9 cellular contexts compared by ENCODE assay signal in the genomic region with DNA sequence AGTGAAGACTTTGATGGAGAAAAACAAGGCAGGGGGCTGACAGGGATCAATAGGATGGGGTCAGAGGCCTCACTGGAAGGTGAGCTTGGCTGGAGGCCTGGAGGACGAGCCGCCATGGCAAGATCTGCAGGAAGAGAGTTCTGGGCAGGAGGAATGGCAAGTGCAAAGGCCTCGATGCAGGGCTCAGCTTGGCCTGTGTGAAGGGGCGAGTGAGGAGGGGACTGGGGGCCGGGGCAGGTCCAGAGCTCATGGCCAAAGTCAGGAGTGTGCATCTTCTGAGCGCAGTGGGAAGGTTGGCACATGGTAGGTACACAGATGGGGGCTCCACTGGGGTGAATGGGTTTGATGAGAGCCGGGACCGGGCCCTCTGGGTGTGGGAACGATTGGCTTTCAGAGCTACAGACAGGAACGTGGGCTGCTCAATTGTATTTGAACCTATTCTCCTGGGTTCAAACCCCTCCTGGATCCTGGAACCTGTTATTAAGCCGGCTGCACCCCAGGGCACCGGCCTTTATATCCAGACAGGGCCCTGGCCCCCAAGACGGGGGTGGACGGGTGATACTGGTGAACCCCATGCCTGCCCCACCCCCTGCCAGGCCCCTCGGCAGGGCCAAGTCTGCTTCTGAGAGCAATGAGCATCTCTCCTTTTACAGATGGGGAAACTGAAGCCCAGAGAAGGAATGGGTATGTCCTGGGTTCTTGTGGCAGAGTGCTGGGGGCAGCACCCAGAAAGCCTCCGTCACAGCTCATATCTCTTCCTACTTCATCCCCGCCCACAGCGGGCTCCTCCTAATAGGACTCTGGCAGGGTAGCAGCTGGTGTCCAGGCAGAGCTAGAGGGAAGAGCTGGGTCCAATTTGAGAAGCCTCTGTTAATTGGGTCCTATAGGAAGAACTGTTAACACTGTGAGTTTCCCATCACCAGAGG.
DNase-seq lines count a peak whose midpoint lies in the region; ATAC-seq, FAIRE-seq and TF ChIP-seq lines count a peak whose summit lies in the region.
"Had no signal": no experiment of that assay in that cellular context is flagged by ENCODE, and none has a peak within 500 bp of the region (broad histone marks: within the 10 kb centered on the region; RNA-seq: fewer than 3 reads in every experiment).

No MANE protein-coding gene starts in this region.

- TF ChIP-seq EP300 in K562 (IDR thresholded peaks at IDR 0.05; ENCODE audit: low read length) (no peak), transverse colon (IDR thresholded peaks at IDR 0.05; ENCODE audit: low read depth) (no peak)

- no peaks in the 10 kb centered on the region for H3K79me2 ChIP-seq in K562 (ENCODE audit: control insufficient read depth, insufficient read depth, low read length)

- TF ChIP-seq CTCF in K562 (IDR thresholded peaks at IDR 0.05 in 2 of 3, conservative IDR thresholded peaks at IDR 0.05 in 1 of 3; ENCODE audit: insufficient read depth in 2 of 3, low read depth in 1 of 3, low read length in 3 of 3): no peak
- TF ChIP-seq CTCF in right lobe of liver (IDR thresholded peaks at IDR 0.05): no peak
- no peak for TF ChIP-seq CTCF in transverse colon (IDR thresholded peaks at IDR 0.05)
- no peak for TF ChIP-seq CTCF in D721Med (IDR thresholded peaks at IDR 0.05; ENCODE audit: insufficient read depth, missing control alignments)

- peak overlapping the region; percentile 0; the same call in 1 of the 2 replicates for H2AFZ ChIP-seq in K562 (ENCODE audit: low read depth, low read length)

- FAIRE-seq in K562 (lab: Jason Lieb, UNC) (no peak), D721Med (lab: Jason Lieb, UNC) (no peak)

- ATAC-seq in K562: no peak
- peak in 2 of 4 donors; percentile 1 for ATAC-seq in right lobe of liver

- TF ChIP-seq RAD21 in K562 (CRISPR knock-in tag; conservative IDR thresholded peaks at IDR 0.05 in 1 of 2, IDR thresholded peaks at IDR 0.05 in 1 of 2): no peak

- H3K36me3 ChIP-seq in K562 (ENCODE audit: control insufficient read depth, insufficient read depth, low read length): no peaks in the 10 kb centered on the region
- no peaks in the 10 kb centered on the region for H3K36me3 ChIP-seq in right lobe of liver
- no peaks in the 10 kb centered on the region for H3K36me3 ChIP-seq in transverse colon

- no peaks in the 10 kb centered on the region for H4K20me1 ChIP-seq in K562 (replicated peaks; ENCODE audit: control insufficient read depth, insufficient read depth, low read length)

- CTCF ChIA-PET in K562 (lab: Yijun Ruan, JAX; ENCODE audit: low intra/inter-chr PET ratio): no interaction called here

- POLR2A ChIA-PET in K562 (lab: Yijun Ruan, JAX): interaction anchor here (0.6 to 0.7 kb wide), 4 partner anchors 15 to 166 kb away, joined by 3 read pairs; no protein-coding TSS in a partner anchor

- TF ChIP-seq POLR2A in K562 (conservative IDR thresholded peaks at IDR 0.05) (no peak), right lobe of liver (IDR thresholded peaks at IDR 0.05) (no peak), transverse colon (IDR thresholded peaks at IDR 0.05) (no peak)

- DNase-seq in SKM-1 (lab: John Stamatoyannopoulos, UW; ENCODE audit: unreplicated experiment) (peak; percentile 31), SKM-1 treated with dmso at 0.1 percent for 144 hours (lab: John Stamatoyannopoulos, UW; ENCODE audit: unreplicated experiment) (no peak), K562 (ENCODE audit: extremely low read depth in 1 of 4, low spot score in 3 of 4) (no peak), right lobe of liver (peak in 2 of 3 donors; percentile 39 to 59), transverse colon (no peak), UCSD-AML1 (lab: John Stamatoyannopoulos, UW; ENCODE audit: unreplicated experiment) (no peak), D721Med (ENCODE audit: insufficient read length, low spot score) (no peak)
- no peak for DNase-seq in stimulated activated naive CD4-positive, alpha-beta T cell treated with Interleukin-2 at 50 U/mL for 16 hours (lab: John Stamatoyannopoulos, UW)
- DNase-seq: stimulated activated naive CD4-positive, alpha-beta T cell had no signal

- BruUV-seq in K562 (replicated peaks; lab: Mats Ljungman, UMichigan): no TSS peak

- H3K4me2 ChIP-seq in K562 (ENCODE audit: insufficient read depth, low read length): no peak overlapping the region

- H3K9me3 ChIP-seq in K562 (replicated peaks; ENCODE audit: control insufficient read depth, insufficient read depth, low read depth, low read length) (no peaks in the 10 kb centered on the region; the same call in 1 of the 2 replicates), right lobe of liver (no peaks in the 10 kb centered on the region), transverse colon (no peaks in the 10 kb centered on the region)

- 58% methylated on average over 17 of the region's 18 CpGs for WGBS in K562 (ENCODE audit: insufficient coverage, low coverage, missing lambda C conversion rate)
- WGBS in right lobe of liver (ENCODE audit: insufficient coverage, low coverage, low lambda C conversion rate, missing lambda C conversion rate): 75% methylated on average over 9 of the region's 18 CpGs
- 71% methylated on average over 18 of the region's 18 CpGs; no CpG with 5 or more reads in 1 of the 2 donors for WGBS in transverse colon (ENCODE audit: low coverage in 1 of 2), 2 donors

- intact Hi-C loops in K562 (cut with micrococcal nuclease) (no loop called here), right lobe of liver (cut with DNase I) (no loop called here), transverse colon (cut with DNase I; ENCODE audit: low total_unique reads) (no loop called here)

- no peaks in the 10 kb centered on the region for H3K9me1 ChIP-seq in K562 (ENCODE audit: control insufficient read depth, insufficient read depth, low read length)

- H3K4me1 ChIP-seq in K562 (replicated peaks in 1 of 2; ENCODE audit: control insufficient read depth in 2 of 2, insufficient read depth in 2 of 2, low read length in 2 of 2) (peaks cover 46 to 62% of the 10 kb centered on the region in 2 experiments), right lobe of liver (peaks cover 0 to 46% (median 18%) of the 10 kb centered on the region in 4 donors), transverse colon (peaks cover 9 to 20% (median 15%) of the 10 kb centered on the region in 4 donors)

- in situ Hi-C loops in K562 (cut with MboI): no loop called here
- in situ Hi-C loops in transverse colon (cut with MboI; ENCODE audit: low pct_ligation_motif_present in 1 of 4, low pct_unique_long_range_greater_than_20kb in 1 of 4, low sequenced_read_pairs in 3 of 4): loop anchor here in 1 of 4 donors (25.0 kb wide), 1 partner anchor 166 kb away; no protein-coding TSS in a partner anchor

- H3K27ac ChIP-seq in K562 (ENCODE audit: extremely low read depth, low read depth, low read length) (no peak overlapping the region), right lobe of liver (peak overlapping the region; percentile 48 to 97 (median 68)), transverse colon (peak overlapping the region; percentile 57 to 75 (median 66))

- no peak overlapping the region for H3K9ac ChIP-seq in K562 (ENCODE audit: insufficient read depth in 1 of 2, low read depth in 2 of 2, low read length in 2 of 2)

- H3K27me3 ChIP-seq in K562 (ENCODE audit: control insufficient read depth in 2 of 2, insufficient read depth in 2 of 2, low read length in 2 of 2) (no peaks in the 10 kb centered on the region), right lobe of liver (no peaks in the 10 kb centered on the region), transverse colon (no peaks in the 10 kb centered on the region)

- H3K4me3 ChIP-seq in K562 (no peak overlapping the region), right lobe of liver (no peak overlapping the region), transverse colon (no peak overlapping the region)

TF ChIP-seq in K562, 482 proteins besides CTCF, POLR2A, EP300 and RAD21 (continues in another document):
- TF ChIP-seq, protein P1, sequence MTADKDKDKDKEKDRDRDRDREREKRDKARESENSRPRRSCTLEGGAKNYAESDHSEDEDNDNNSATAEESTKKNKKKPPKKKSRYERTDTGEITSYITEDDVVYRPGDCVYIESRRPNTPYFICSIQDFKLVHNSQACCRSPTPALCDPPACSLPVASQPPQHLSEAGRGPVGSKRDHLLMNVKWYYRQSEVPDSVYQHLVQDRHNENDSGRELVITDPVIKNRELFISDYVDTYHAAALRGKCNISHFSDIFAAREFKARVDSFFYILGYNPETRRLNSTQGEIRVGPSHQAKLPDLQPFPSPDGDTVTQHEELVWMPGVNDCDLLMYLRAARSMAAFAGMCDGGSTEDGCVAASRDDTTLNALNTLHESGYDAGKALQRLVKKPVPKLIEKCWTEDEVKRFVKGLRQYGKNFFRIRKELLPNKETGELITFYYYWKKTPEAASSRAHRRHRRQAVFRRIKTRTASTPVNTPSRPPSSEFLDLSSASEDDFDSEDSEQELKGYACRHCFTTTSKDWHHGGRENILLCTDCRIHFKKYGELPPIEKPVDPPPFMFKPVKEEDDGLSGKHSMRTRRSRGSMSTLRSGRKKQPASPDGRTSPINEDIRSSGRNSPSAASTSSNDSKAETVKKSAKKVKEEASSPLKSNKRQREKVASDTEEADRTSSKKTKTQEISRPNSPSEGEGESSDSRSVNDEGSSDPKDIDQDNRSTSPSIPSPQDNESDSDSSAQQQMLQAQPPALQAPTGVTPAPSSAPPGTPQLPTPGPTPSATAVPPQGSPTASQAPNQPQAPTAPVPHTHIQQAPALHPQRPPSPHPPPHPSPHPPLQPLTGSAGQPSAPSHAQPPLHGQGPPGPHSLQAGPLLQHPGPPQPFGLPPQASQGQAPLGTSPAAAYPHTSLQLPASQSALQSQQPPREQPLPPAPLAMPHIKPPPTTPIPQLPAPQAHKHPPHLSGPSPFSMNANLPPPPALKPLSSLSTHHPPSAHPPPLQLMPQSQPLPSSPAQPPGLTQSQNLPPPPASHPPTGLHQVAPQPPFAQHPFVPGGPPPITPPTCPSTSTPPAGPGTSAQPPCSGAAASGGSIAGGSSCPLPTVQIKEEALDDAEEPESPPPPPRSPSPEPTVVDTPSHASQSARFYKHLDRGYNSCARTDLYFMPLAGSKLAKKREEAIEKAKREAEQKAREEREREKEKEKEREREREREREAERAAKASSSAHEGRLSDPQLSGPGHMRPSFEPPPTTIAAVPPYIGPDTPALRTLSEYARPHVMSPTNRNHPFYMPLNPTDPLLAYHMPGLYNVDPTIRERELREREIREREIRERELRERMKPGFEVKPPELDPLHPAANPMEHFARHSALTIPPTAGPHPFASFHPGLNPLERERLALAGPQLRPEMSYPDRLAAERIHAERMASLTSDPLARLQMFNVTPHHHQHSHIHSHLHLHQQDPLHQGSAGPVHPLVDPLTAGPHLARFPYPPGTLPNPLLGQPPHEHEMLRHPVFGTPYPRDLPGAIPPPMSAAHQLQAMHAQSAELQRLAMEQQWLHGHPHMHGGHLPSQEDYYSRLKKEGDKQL (CRISPR knock-in tag; IDR thresholded peaks at IDR 0.05; ENCODE audit: borderline replicate concordance): no peak
- no peak for TF ChIP-seq NFE2L1 (tag; IDR thresholded peaks at IDR 0.05; ENCODE audit: borderline replicate concordance, low read depth)
- no peak for TF ChIP-seq FOSL1 (tag; conservative IDR thresholded peaks at IDR 0.05)

Comparison
In these comparisons a context has a peak if more than half of its experiments do, and no peak if none do; other contexts are left out.
1. DNase-seq: peak in SKM-1 (single experiment) and right lobe of liver (2 of 3); none in SKM-1 treated with dmso at 0.1 percent for 144 hours (single experiment), K562 (0 of 4), transverse colon (single experiment), stimulated activated naive CD4-positive, alpha-beta T cell treated with Interleukin-2 at 50 U/mL for 16 hours (single experiment), UCSD-AML1 (single experiment) and D721Med (single experiment).